8 cellular contexts compared by ENCODE assay signal in genomic region chr19:17555929-17556813, GRCh38. TPM values are rescaled to one million over a fixed set of nuclear protein-coding genes. Genes with fewer than 3 reads are reported as not detected.
DNase-seq lines count a peak whose midpoint lies in the region; ATAC-seq, FAIRE-seq and TF ChIP-seq lines count a peak whose summit lies in the region.

No MANE protein-coding gene starts in this region.

- no peaks in the 10 kb centered on the region for H3K27me3 Mint-ChIP-seq in CD8-positive, alpha-beta T cell (ENCODE audit: low read depth)

- WGBS in spleen, 5 donors = 7 to 54% (median 9%) methylated on average over 6 to 46 of the region's 46 CpGs

- TF ChIP-seq CTCF in CD8-positive, alpha-beta T cell (IDR thresholded peaks at IDR 0.05) = no peak
- TF ChIP-seq CTCF in cardiac fibroblast (IDR thresholded peaks at IDR 0.05; ENCODE audit: low read depth, low read length) (no peak), spleen (IDR thresholded peaks at IDR 0.05 in 8 of 11, conservative IDR thresholded peaks at IDR 0.05 in 3 of 11) (peak in 1 of 11 experiments; percentile 8)

- H3K27me3 ChIP-seq in CD8-positive, alpha-beta T cell (ENCODE audit: insufficient read depth, low read length) = no peaks in the 10 kb centered on the region
- H3K27me3 ChIP-seq in spleen (replicated peaks in 1 of 7) = no peaks in the 10 kb centered on the region

- H3K4me1 ChIP-seq in CD8-positive, alpha-beta T cell (ENCODE audit: insufficient read depth, low read length) = peaks cover 18% of the 10 kb centered on the region
- peaks cover 11 to 79% (median 56%) of the 10 kb centered on the region in 6 donors for H3K4me1 ChIP-seq in spleen

- H3K4me3 Mint-ChIP-seq in CD8-positive, alpha-beta T cell = peak overlapping the region; percentile 82

- peaks cover 16% of the 10 kb centered on the region for H3K36me3 Mint-ChIP-seq in CD8-positive, alpha-beta T cell

- DNase-seq in CD8-positive, alpha-beta T cell = peak in 3 of 7 experiments; percentile 16 to 62 (median 32)
- DNase-seq in GM19239 (ENCODE audit: insufficient read length, low spot score) = peak; percentile 41
- peak; percentile 79 to 81 for DNase-seq in cardiac fibroblast (ENCODE audit: low read depth in 2 of 2)
- DNase-seq in kidney glomerular epithelial cell (lab: John Stamatoyannopoulos, UW) = peak; percentile 10
- peak; percentile 90 for DNase-seq in spleen
- DNase-seq in GM19240 (ENCODE audit: insufficient read length, low spot score) = no peak

- no peak for FAIRE-seq in GM19239 (lab: Jason Lieb, UNC)

- no peaks in the 10 kb centered on the region for H3K9me3 Mint-ChIP-seq in CD8-positive, alpha-beta T cell

- intact Hi-C loops in CD8-positive, alpha-beta T cell (cut with DNase I, micrococcal nuclease) = loop anchor here (1.0 to 10.0 kb wide), 9 partner anchors 17 to 191 kb away; partner anchors contain the start of genes MAP1S (in 2 of the 2) and SLC27A1 (in 1 of the 2)
- intact Hi-C loops in spleen (cut with DNase I; ENCODE audit: low total_unique reads) = no loop called here

- H3K27ac ChIP-seq in CD8-positive, alpha-beta T cell (ENCODE audit: low read depth, low read length) = peak overlapping the region; percentile 50
- H3K27ac ChIP-seq in spleen = peak overlapping the region; percentile 63 to 96 (median 91)

- H3K4me1 Mint-ChIP-seq in CD8-positive, alpha-beta T cell (ENCODE audit: low read depth) = peaks cover 26% of the 10 kb centered on the region

- peak overlapping the region; percentile 84 for H3K4me3 ChIP-seq in CD8-positive, alpha-beta T cell (ENCODE audit: low read depth, low read length)
- peak overlapping the region; percentile 94 to 96 for H3K4me3 ChIP-seq in cardiac fibroblast (replicated peaks in 1 of 2; ENCODE audit: low read depth in 2 of 2, low read length in 2 of 2)
- H3K4me3 ChIP-seq in spleen = peak overlapping the region; percentile 86 to 99 (median 96)

- peak overlapping the region; percentile 18 for H3K27ac Mint-ChIP-seq in CD8-positive, alpha-beta T cell

- H3K9me3 ChIP-seq in CD8-positive, alpha-beta T cell (ENCODE audit: low read length) = no peaks in the 10 kb centered on the region
- no peaks in the 10 kb centered on the region for H3K9me3 ChIP-seq in spleen

- CTCF ChIA-PET in CD8-positive, alpha-beta T cell (lab: Charles Lee) = interaction anchor here (0.7 to 2.1 kb wide), 5 partner anchors 16 to 45 kb away, joined by 3 to 7 read pairs (median 3); partner anchors contain the start of gene PGLS

- peaks cover 17% of the 10 kb centered on the region for H3K36me3 ChIP-seq in CD8-positive, alpha-beta T cell (ENCODE audit: insufficient read depth, low read length)
- H3K36me3 ChIP-seq in spleen = peaks cover 0 to 50% (median 30%) of the 10 kb centered on the region in 6 donors

- peak; percentile 27; the same call in 1 of the 2 replicates for TF ChIP-seq POLR2A in Raji (IDR thresholded peaks at IDR 0.05; ENCODE audit: insufficient read depth, low read depth, low read length)
- no peak for TF ChIP-seq POLR2A in spleen (IDR thresholded peaks at IDR 0.05)

- POLR2A ChIA-PET in CD8-positive, alpha-beta T cell (lab: Charles Lee) = interaction anchor here (1.4 kb wide), 1 partner anchor 45 kb away, joined by 3 read pairs; the partner anchor contains the start of gene PGLS

- no peak for ATAC-seq in CD8-positive, alpha-beta T cell
- ATAC-seq in HG03354 (IDR thresholded peaks at IDR 0.05; ENCODE audit: poor library complexity, severe bottlenecking, unreplicated experiment) = peak; percentile 32

RNA-seq across cellular contexts. Expression of gene COLGALT1, which starts 0.7 kb away (rescaled TPM):
- 10 to 100 TPM; 22.7 to 26.3 TPM for total RNA-seq in CD8-positive, alpha-beta T cell
- total RNA-seq in spleen = 100 to 1,000 TPM in 4 of 7 donors, 10 to 100 TPM in 3; 89.4 to 146 (median 116) TPM
- polyA plus RNA-seq in spleen = 10 to 100 TPM; 52.4 to 86.4 (median 83.1) TPM

RNA-seq across cellular contexts. Expression of gene PGLS, which starts 44.7 kb away (rescaled TPM):
- 10 to 100 TPM; 34.7 TPM for total RNA-seq in CD8-positive, alpha-beta T cell
- 100 to 1,000 TPM in 2 of 7 donors, 10 to 100 TPM in 5; 70.6 to 111 (median 83.7) TPM for total RNA-seq in spleen
- polyA plus RNA-seq in spleen = 100 to 1,000 TPM in 2 of 3 donors, 10 to 100 TPM in 1; 94.8 to 118 (median 109) TPM
